8 cellular contexts compared by ENCODE assay signal in the genomic region with DNA sequence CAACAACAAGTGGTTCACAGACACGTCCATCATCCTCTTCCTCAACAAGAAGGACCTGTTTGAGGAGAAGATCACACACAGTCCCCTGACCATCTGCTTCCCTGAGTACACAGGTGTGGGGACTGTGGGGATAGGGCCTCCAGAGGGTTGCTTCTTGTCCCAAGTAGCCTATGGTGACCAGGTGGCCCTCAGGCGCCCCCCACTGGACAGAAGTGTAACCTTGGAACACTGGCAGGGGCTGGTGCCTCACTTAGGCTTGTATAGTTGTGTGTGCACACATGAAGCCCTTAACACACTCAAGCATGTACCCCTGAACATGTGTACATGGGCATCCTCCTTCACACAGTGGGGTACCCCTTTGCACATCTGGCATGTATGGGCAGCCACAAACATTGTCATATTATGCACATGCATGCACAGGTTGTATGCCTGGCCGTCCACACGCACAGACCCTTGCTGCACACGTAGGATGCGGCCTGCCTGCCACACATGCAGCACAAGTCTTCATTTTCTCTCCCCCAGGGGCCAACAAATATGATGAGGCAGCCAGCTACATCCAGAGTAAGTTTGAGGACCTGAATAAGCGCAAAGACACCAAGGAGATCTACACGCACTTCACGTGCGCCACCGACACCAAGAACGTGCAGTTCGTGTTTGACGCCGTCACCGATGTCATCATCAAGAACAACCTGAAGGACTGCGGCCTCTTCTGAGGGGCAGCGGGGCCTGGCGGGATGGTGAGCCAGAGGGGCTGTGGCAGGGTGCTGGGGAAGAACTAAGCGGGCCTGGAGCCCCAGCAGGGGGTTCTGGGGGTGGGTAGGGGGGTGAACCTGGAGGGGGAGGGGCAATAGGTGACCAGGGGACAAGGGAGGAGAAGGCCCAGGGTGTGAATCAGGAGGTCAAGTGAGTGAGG. TPM values are rescaled to one million over a fixed set of nuclear protein-coding genes. Genes with fewer than 3 reads are reported as not detected.
DNase-seq lines count a peak whose midpoint lies in the region; ATAC-seq, FAIRE-seq and TF ChIP-seq lines count a peak whose summit lies in the region.

No MANE protein-coding gene starts in this region.

- TF ChIP-seq POLR2A in GM12891 (IDR thresholded peaks at IDR 0.05; ENCODE audit: low read depth, low read length): no peak

- peaks cover 63% of the 10 kb centered on the region for H3K36me3 ChIP-seq in brain microvascular endothelial cell (replicated peaks)

- in situ Hi-C loops in brain microvascular endothelial cell (cut with HindIII; ENCODE audit: low pct_ligation_motif_present, low sequenced_read_pairs): no loop called here

- H3K4me3 ChIP-seq in LNCaP clone FGC (ENCODE audit: low read depth, low read length): no peak overlapping the region
- no peak overlapping the region for H3K4me3 ChIP-seq in brain microvascular endothelial cell (ENCODE audit: low read depth, low read length)

- DNase-seq in NCI-H2227 (lab: John Stamatoyannopoulos, UW; ENCODE audit: unreplicated experiment) (peak; percentile 23), NCI-H2227 treated with DMSO at 0.1 percent for 48 hours (lab: John Stamatoyannopoulos, UW) (no peak), LNCaP clone FGC (ENCODE audit: low read depth) (no peak), brain microvascular endothelial cell (no peak), nephron progenitor cell (peak; percentile 56), NCI-H446 treated with DMSO at 0.1 percent for 48 hours (lab: John Stamatoyannopoulos, UW) (no peak), GM12891 (ENCODE audit: insufficient read length, low spot score) (no peak)

- no peak for FAIRE-seq in GM12891 (lab: Jason Lieb, UNC)

- no peak overlapping the region for H3K4me3 Mint-ChIP-seq in nephron progenitor cell

- H3K36me3 Mint-ChIP-seq in nephron progenitor cell (ENCODE audit: low read depth): peaks cover 24% of the 10 kb centered on the region

- TF ChIP-seq CTCF in LNCaP clone FGC (IDR thresholded peaks at IDR 0.05; ENCODE audit: control insufficient read depth, extremely low read depth, insufficient read depth) (peak; percentile 51), brain microvascular endothelial cell (IDR thresholded peaks at IDR 0.05; ENCODE audit: low read depth, low read length, missing control alignments) (peak; percentile 79), nephron progenitor cell (IDR thresholded peaks at IDR 0.05) (peak; percentile 42)

- no peaks in the 10 kb centered on the region for H3K9me3 Mint-ChIP-seq in nephron progenitor cell

- no peaks in the 10 kb centered on the region for H3K27me3 ChIP-seq in brain microvascular endothelial cell (replicated peaks)

- no peak for ATAC-seq in HG03097 (IDR thresholded peaks at IDR 0.05; ENCODE audit: low FRiP score, unreplicated experiment)

- H3K4me1 Mint-ChIP-seq in nephron progenitor cell: peaks cover 46% of the 10 kb centered on the region

- H3K27me3 Mint-ChIP-seq in nephron progenitor cell (ENCODE audit: low read depth, poor library complexity): no peaks in the 10 kb centered on the region

- no peak overlapping the region for H3K27ac ChIP-seq in brain microvascular endothelial cell

- no peak overlapping the region for H3K27ac Mint-ChIP-seq in nephron progenitor cell

TF ChIP-seq in GM12891, 5 proteins besides CTCF, POLR2A, EP300 and RAD21:
- TF ChIP-seq POLR2AphosphoS5 (IDR thresholded peaks at IDR 0.05; ENCODE audit: low read depth, low read length): no peak
- no peak for TF ChIP-seq PAX5 (IDR thresholded peaks at IDR 0.05; ENCODE audit: insufficient read depth, low read length, severe bottlenecking)
- no peak for TF ChIP-seq TAF1 (IDR thresholded peaks at IDR 0.05; ENCODE audit: low read depth, low read length)
- TF ChIP-seq POU2F2 (IDR thresholded peaks at IDR 0.05; ENCODE audit: low read depth, low read length): no peak
- no peak for TF ChIP-seq SPI1 (IDR thresholded peaks at IDR 0.05; ENCODE audit: low read depth, low read length)

RNA-seq across cellular contexts. Expression of gene SEMA3B, which starts 11.7 kb away (rescaled TPM):
- polyA plus RNA-seq in GM12891 (2012; ENCODE audit: low read depth, missing spikeins): 0.35 TPM

RNA-seq across cellular contexts. Expression of gene GNAI2, which starts 21.2 kb away (rescaled TPM):
- polyA plus RNA-seq in GM12891 (2012; ENCODE audit: low read depth, missing spikeins): 177 TPM

RNA-seq across cellular contexts. Expression of gene LSMEM2, which starts 21.7 kb away (rescaled TPM):
- polyA plus RNA-seq in GM12891 (2012; ENCODE audit: low read depth, missing spikeins): not detected

RNA-seq across cellular contexts. Expression of gene IFRD2, which starts 35.0 kb away (rescaled TPM):
- 42.6 TPM for polyA plus RNA-seq in GM12891 (2012; ENCODE audit: low read depth, missing spikeins)

RNA-seq across cellular contexts. Expression of gene HYAL3, which starts 42.0 kb away (rescaled TPM):
- polyA plus RNA-seq in GM12891 (2012; ENCODE audit: low read depth, missing spikeins): 2.3 TPM

Comparison
In these comparisons a context has a peak if more than half of its experiments do, and no peak if none do; other contexts are left out.
1. DNase-seq: peak in NCI-H2227 (single experiment) and nephron progenitor cell (single experiment); none in NCI-H2227 treated with DMSO at 0.1 percent for 48 hours (single experiment), LNCaP clone FGC (single experiment), brain microvascular endothelial cell (single experiment), NCI-H446 treated with DMSO at 0.1 percent for 48 hours (single experiment) and GM12891 (single experiment).
2. Peak in every context shown above with its lines, with median percentiles within 50 percentile points of each other: CTCF ChIP-seq.